Comparison of ENCODE assay signal across 1 cellular context in the genomic region with DNA sequence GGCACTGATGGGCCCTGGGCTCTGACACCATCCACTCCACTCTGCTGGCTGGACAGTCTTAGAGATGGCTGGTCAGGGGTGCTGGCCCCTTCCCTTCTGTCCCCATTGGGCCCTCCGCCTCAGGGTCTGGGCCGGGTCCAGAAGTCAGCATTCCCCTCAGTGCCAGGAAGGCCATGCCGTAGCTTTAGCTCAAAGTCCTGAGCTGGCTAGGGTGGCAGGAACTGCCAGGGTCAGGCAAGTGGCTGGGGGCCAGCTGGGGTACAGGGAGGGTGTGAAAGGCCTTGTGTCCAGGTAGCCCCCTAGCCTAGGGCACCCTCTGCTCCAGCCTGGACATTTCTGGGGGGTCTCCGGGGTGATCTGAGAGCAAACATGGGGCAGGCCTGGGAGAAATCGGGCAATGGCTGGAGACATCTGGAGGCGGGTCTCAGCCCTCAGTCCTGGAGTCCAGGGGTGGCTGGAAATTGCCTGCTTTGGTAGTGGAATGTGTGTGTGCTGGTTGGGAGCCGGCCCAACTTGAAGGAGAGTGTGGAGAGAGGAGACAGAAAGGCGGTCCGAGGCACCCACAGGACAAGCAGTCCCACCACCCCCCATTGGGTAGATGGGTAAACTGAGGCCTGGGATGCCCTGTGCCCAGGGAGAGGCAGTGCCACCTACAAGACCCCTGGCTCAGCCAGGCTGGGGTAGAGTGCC.
TF ChIP-seq lines count a peak whose summit lies in the region.

No MANE protein-coding gene starts in this region.

TF ChIP-seq in HEK293, 187 proteins besides CTCF, POLR2A, EP300 and RAD21 (continued from another document):
- TF ChIP-seq, protein P1, sequence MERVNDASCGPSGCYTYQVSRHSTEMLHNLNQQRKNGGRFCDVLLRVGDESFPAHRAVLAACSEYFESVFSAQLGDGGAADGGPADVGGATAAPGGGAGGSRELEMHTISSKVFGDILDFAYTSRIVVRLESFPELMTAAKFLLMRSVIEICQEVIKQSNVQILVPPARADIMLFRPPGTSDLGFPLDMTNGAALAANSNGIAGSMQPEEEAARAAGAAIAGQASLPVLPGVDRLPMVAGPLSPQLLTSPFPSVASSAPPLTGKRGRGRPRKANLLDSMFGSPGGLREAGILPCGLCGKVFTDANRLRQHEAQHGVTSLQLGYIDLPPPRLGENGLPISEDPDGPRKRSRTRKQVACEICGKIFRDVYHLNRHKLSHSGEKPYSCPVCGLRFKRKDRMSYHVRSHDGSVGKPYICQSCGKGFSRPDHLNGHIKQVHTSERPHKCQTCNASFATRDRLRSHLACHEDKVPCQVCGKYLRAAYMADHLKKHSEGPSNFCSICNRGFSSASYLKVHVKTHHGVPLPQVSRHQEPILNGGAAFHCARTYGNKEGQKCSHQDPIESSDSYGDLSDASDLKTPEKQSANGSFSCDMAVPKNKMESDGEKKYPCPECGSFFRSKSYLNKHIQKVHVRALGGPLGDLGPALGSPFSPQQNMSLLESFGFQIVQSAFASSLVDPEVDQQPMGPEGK (tag by site-specific recombination; IDR thresholded peaks at IDR 0.05): no peak
- TF ChIP-seq MYNN (tag by site-specific recombination; IDR thresholded peaks at IDR 0.05; ENCODE audit: borderline replicate concordance) (no peak), SP2 (tag by site-specific recombination; IDR thresholded peaks at IDR 0.05) (0 out of 2 replicates have a peak, but pooled peaks have one; percentile 6), ZFP37 (tag by site-specific recombination; IDR thresholded peaks at IDR 0.05) (no peak), ZNF521 (tag by site-specific recombination; IDR thresholded peaks at IDR 0.05) (no peak), ZNF837 (tag by site-specific recombination; IDR thresholded peaks at IDR 0.05) (no peak)
- TF ChIP-seq, protein P2, sequence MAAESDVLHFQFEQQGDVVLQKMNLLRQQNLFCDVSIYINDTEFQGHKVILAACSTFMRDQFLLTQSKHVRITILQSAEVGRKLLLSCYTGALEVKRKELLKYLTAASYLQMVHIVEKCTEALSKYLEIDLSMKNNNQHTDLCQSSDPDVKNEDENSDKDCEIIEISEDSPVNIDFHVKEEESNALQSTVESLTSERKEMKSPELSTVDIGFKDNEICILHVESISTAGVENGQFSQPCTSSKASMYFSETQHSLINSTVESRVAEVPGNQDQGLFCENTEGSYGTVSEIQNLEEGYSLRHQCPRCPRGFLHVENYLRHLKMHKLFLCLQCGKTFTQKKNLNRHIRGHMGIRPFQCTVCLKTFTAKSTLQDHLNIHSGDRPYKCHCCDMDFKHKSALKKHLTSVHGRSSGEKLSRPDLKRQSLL (tag by site-specific recombination; IDR thresholded peaks at IDR 0.05): no peak
- TF ChIP-seq, protein P3, sequence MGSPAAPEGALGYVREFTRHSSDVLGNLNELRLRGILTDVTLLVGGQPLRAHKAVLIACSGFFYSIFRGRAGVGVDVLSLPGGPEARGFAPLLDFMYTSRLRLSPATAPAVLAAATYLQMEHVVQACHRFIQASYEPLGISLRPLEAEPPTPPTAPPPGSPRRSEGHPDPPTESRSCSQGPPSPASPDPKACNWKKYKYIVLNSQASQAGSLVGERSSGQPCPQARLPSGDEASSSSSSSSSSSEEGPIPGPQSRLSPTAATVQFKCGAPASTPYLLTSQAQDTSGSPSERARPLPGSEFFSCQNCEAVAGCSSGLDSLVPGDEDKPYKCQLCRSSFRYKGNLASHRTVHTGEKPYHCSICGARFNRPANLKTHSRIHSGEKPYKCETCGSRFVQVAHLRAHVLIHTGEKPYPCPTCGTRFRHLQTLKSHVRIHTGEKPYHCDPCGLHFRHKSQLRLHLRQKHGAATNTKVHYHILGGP (tag by site-specific recombination; IDR thresholded peaks at IDR 0.05): no peak
